In the genomic region with DNA sequence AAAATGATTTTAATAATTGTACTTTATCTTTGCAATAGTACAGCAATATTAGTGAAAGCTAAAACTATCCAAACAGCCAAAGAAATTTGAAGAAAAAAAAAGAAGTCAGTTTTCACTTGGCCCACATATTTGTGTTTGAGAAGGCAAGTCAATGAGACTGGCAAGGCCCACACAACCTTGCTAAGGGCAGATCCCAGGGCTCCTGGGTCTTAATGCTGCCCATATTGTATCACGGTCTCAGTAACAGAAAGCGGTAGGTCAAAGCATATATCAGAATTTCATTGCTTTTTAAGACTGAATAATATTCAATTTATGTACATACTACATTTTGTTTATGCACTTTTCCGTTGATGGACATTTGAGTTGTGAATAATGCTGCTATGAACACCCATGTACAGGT, we compare ENCODE assay signal across 30 cellular contexts.
"Had no signal": no experiment of that assay in that cellular context is flagged by ENCODE, and none has a peak within 500 bp of the region (broad histone marks: within the 10 kb centered on the region; RNA-seq: fewer than 3 reads in every experiment).

No MANE protein-coding gene starts in this region.

- H3K9me3 ChIP-seq: colonic mucosa, esophagus squamous epithelium had no signal

- H2AFZ ChIP-seq: hepatocyte had no signal

- H3K4me2 ChIP-seq: hepatocyte had no signal

- H3K4me1 ChIP-seq: colonic mucosa, esophagus muscularis mucosa, esophagus squamous epithelium, foreskin keratinocyte, gastrocnemius medialis, gastroesophageal sphincter, heart left ventricle, heart right ventricle had no signal

- H3K27me3 ChIP-seq: colonic mucosa, gastrocnemius medialis had no signal

- ATAC-seq: effector memory CD8-positive, alpha-beta T cell; esophagus mucosa; foreskin keratinocyte; gastrocnemius medialis; gastroesophageal sphincter; heart left ventricle; heart right ventricle had no signal

- H3K79me2 ChIP-seq: hepatocyte had no signal

- H3K4me3 Mint-ChIP-seq: dendritic cell treated with granulocyte-macrophage colony-stimulating factor and Interleukin-4, amounts not matched to agents 40 ng/mL and 50 ng/mL, for 4 days; effector memory CD8-positive, alpha-beta T cell; endodermal cell had no signal

- FAIRE-seq: colon, endometrium, endothelial cell of umbilical vein, frontal cortex had no signal

- H3K36me3 ChIP-seq: colonic mucosa, esophagus muscularis mucosa, esophagus squamous epithelium, gastrocnemius medialis, gastroesophageal sphincter, heart left ventricle, heart right ventricle had no signal

- H3K27ac Mint-ChIP-seq: dendritic cell treated with granulocyte-macrophage colony-stimulating factor and Interleukin-4, amounts not matched to agents 40 ng/mL and 50 ng/mL, for 4 days; effector memory CD8-positive, alpha-beta T cell; endodermal cell had no signal

- H3K27ac ChIP-seq: colonic mucosa, coronary artery, dorsolateral prefrontal cortex, epithelial cell of prostate, esophagus muscularis mucosa, esophagus squamous epithelium, foreskin keratinocyte, gastrocnemius medialis, gastroesophageal sphincter, heart left ventricle, heart right ventricle, hepatocyte had no signal

- H3K4me3 ChIP-seq: colonic mucosa, coronary artery, dorsolateral prefrontal cortex, esophagus muscularis mucosa, esophagus squamous epithelium, gastrocnemius medialis, gastroesophageal sphincter, heart left ventricle, heart right ventricle, hepatocyte had no signal

- DNase-seq: colonic mucosa; cortex of kidney; dermis blood vessel endothelial cell; dorsolateral prefrontal cortex; effector CD4-positive, alpha-beta T cell; effector CD8-positive, alpha-beta T cell; effector memory CD4-positive, alpha-beta T cell; effector memory CD8-positive, alpha-beta T cell; endodermal cell; erythroblast; esophagus squamous epithelium; foreskin fibroblast; foreskin keratinocyte; foreskin melanocyte; gastrocnemius medialis; glutamatergic neuron; head of caudate nucleus; heart left ventricle; heart right ventricle had no signal
